In genomic region chr4:38757945-38758344, GRCh38 we compare ENCODE assay signal across 14 cellular contexts. TPM values are rescaled to one million over a fixed set of nuclear protein-coding genes. Genes with fewer than 3 reads are reported as not detected.
DNase-seq lines count a peak whose midpoint lies in the region; ATAC-seq, FAIRE-seq and TF ChIP-seq lines count a peak whose summit lies in the region.
"Had no signal": no experiment of that assay in that cellular context is flagged by ENCODE, and none has a peak within 500 bp of the region (broad histone marks: within the 10 kb centered on the region; RNA-seq: fewer than 3 reads in every experiment).

No MANE protein-coding gene starts in this region.

- peak; percentile 63 for TF ChIP-seq CTCF in progenitor cell of endocrine pancreas (IDR thresholded peaks at IDR 0.05; ENCODE audit: unreplicated experiment)

- H4K20me1 ChIP-seq in Karpas-422 (ENCODE audit: insufficient read depth, low read depth, low read length) = no peaks in the 10 kb centered on the region

- no peak for ATAC-seq in HG02588 (IDR thresholded peaks at IDR 0.05; ENCODE audit: unreplicated experiment)
- ATAC-seq: stimulated activated naive B cell treated with anti-CD40 and anti-IgM and Interleukin-4, amounts not matched to agents 10 μg/mL and 1 μg/mL and 100 μg/mL, for 72 hours had no signal

- H2AFZ ChIP-seq in Karpas-422 (ENCODE audit: low read length) = peak overlapping the region; percentile 88

- H3K27me3 Mint-ChIP-seq in progenitor cell of endocrine pancreas = no peaks in the 10 kb centered on the region
- H3K27me3 Mint-ChIP-seq: stimulated activated naive B cell treated with anti-CD40 and anti-IgM and Interleukin-4, amounts not matched to agents 10 μg/mL and 1 μg/mL and 100 μg/mL, for 72 hours had no signal

- no peaks in the 10 kb centered on the region for H3K36me3 Mint-ChIP-seq in progenitor cell of endocrine pancreas (ENCODE audit: insufficient read depth)

- peaks cover 3% of the 10 kb centered on the region for H3K4me1 Mint-ChIP-seq in progenitor cell of endocrine pancreas (ENCODE audit: low read depth)

- no peak overlapping the region for H3K27ac Mint-ChIP-seq in progenitor cell of endocrine pancreas

- no peak for FAIRE-seq in frontal cortex (lab: Jason Lieb, UNC)

- no peaks in the 10 kb centered on the region for H3K27me3 ChIP-seq in Karpas-422 (ENCODE audit: low read length)
- H3K27me3 ChIP-seq: dorsolateral prefrontal cortex, sigmoid colon had no signal

- no peak overlapping the region for H3K4me3 Mint-ChIP-seq in progenitor cell of endocrine pancreas (ENCODE audit: low read depth)
- H3K4me3 Mint-ChIP-seq: stimulated activated naive B cell treated with anti-CD40 and anti-IgM and Interleukin-4, amounts not matched to agents 10 μg/mL and 1 μg/mL and 100 μg/mL, for 72 hours had no signal

- peak overlapping the region; percentile 100 for H3K27ac ChIP-seq in Karpas-422 (ENCODE audit: low read length)
- H3K27ac ChIP-seq: SK-N-MC had no signal

- no peaks in the 10 kb centered on the region for H3K36me3 ChIP-seq in Karpas-422 (ENCODE audit: insufficient read depth, low read length)
- H3K36me3 ChIP-seq: sigmoid colon had no signal

- DNase-seq in NCI-H1417 (lab: John Stamatoyannopoulos, UW) = peak in 2 of 3 experiments; percentile 16 to 19
- DNase-seq in NCI-H1417 treated with DMSO at 0.1 percent for 48 hours (lab: John Stamatoyannopoulos, UW) = no peak
- peak; percentile 75 for DNase-seq in Karpas-422
- DNase-seq in dermis blood vessel endothelial cell = peak; percentile 23
- no peak for DNase-seq in progenitor cell of endocrine pancreas (ENCODE audit: low spot score, unreplicated experiment)
- no peak for DNase-seq in frontal cortex (ENCODE audit: low spot score in 2 of 2)
- DNase-seq in activated CD8-positive, alpha-beta memory T cell treated with anti-CD3 and anti-CD28 coated beads, Interleukin-2, amount 50 U/mL, for 4 hours = no peak
- DNase-seq: dorsolateral prefrontal cortex; kidney glomerular epithelial cell; NCI-H1105; sigmoid colon; stimulated activated naive B cell treated with anti-CD40 and anti-IgM and Interleukin-4, amounts not matched to agents 10 μg/mL and 1 μg/mL and 100 μg/mL, for 72 hours had no signal

- H3K9me2 ChIP-seq in Karpas-422 (replicated peaks; ENCODE audit: insufficient read depth, low read length) = no peaks in the 10 kb centered on the region

- H3K9me3 Mint-ChIP-seq in progenitor cell of endocrine pancreas (ENCODE audit: low read depth) = no peaks in the 10 kb centered on the region
- H3K9me3 Mint-ChIP-seq: stimulated activated naive B cell treated with anti-CD40 and anti-IgM and Interleukin-4, amounts not matched to agents 10 μg/mL and 1 μg/mL and 100 μg/mL, for 72 hours had no signal

- no peak overlapping the region for H3K4me3 ChIP-seq in Karpas-422 (ENCODE audit: low read length)
- H3K4me3 ChIP-seq: dorsolateral prefrontal cortex, sigmoid colon, SK-N-MC had no signal

- no peaks in the 10 kb centered on the region for H3K79me2 ChIP-seq in Karpas-422 (ENCODE audit: low read length)

- H3K9ac ChIP-seq in Karpas-422 (ENCODE audit: low read length) = no peak overlapping the region

- peaks cover 57% of the 10 kb centered on the region for H3K4me1 ChIP-seq in Karpas-422 (ENCODE audit: low read length)

- peak overlapping the region; percentile 20 for H3K4me2 ChIP-seq in Karpas-422 (ENCODE audit: low read depth, low read length, poor library complexity, severe bottlenecking)

- no peaks in the 10 kb centered on the region for H3K9me3 ChIP-seq in Karpas-422 (ENCODE audit: low read length)
- H3K9me3 ChIP-seq: sigmoid colon had no signal

RNA-seq across cellular contexts. Expression of gene TLR10, which starts 24.8 kb away (rescaled TPM):
- total RNA-seq in Karpas-422 (2014; rRNA removed; shearing (Covaris generic); ENCODE audit: low replicate concordance) = 48.5 and 142 TPM in 2 replicates
- total RNA-seq in dermis blood vessel endothelial cell = not detected in 2 replicates
- 1.7 and 2.1 TPM in 2 replicates for total RNA-seq in progenitor cell of endocrine pancreas
- 1.6 TPM for total RNA-seq in frontal cortex

RNA-seq across cellular contexts. Expression of gene TLR1, which starts 46.6 kb away (rescaled TPM):
- 36.0 and 103 TPM in 2 replicates for total RNA-seq in Karpas-422 (2014; rRNA removed; shearing (Covaris generic); ENCODE audit: low replicate concordance)
- total RNA-seq in dermis blood vessel endothelial cell = 3.1 and 6.9 TPM in 2 replicates
- 3.0 and 3.1 TPM in 2 replicates for total RNA-seq in progenitor cell of endocrine pancreas
- total RNA-seq in frontal cortex = 2.0 TPM

Comparison
In these comparisons a context has a peak if more than half of its experiments do, and no peak if none do; other contexts are left out.
1. DNase-seq: peak in NCI-H1417 (2 of 3), Karpas-422 (single experiment) and dermis blood vessel endothelial cell (single experiment); none in NCI-H1417 treated with DMSO at 0.1 percent for 48 hours (single experiment), progenitor cell of endocrine pancreas (single experiment), frontal cortex (0 of 2) and activated CD8-positive, alpha-beta memory T cell treated with anti-CD3 and anti-CD28 coated beads, Interleukin-2, amount 50 U/mL, for 4 hours (single experiment).
2. RNA of gene TLR10, which starts 24.8 kb away (total RNA-seq): 48.5 to 142 TPM in Karpas-422; 1.7 to 2.1 TPM in progenitor cell of endocrine pancreas, 1.6 TPM in frontal cortex (single experiment) and not detected in dermis blood vessel endothelial cell; every median in the first group is over 10 times any median in the second.